19 cellular contexts compared by ENCODE assay signal in the genomic region with DNA sequence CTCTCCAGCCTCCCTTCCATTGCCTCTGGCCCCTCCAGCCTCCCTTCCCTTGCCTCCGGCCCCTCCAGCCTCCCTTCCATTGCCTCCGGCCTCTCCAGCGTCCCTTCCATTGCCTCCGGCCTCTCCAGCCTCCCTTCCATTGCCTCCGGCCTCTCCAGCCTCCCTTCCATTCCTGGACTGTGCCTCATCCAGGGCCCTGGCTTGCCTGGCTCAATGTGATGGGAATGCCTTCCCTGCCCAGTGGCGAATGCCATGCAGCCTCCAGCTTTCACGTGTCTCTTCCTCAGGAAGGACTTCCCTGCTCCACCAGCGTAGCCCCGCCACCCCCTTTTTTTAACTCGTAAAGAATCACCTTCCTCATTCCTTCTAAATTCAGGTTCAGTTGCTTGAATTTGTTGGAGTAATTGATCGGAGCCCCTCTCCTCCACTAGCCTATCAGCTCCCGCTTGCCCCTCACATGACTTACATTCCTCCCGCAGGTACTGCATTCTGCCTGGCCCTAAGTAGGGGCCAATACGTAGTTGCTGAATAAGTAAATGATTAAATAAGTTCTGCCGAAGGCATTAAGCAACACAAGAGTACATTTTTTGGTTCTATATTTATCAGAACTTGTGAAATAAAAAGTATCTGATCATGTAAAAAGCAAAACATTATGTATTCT. TPM values are rescaled to one million over a fixed set of nuclear protein-coding genes. Genes with fewer than 3 reads are reported as not detected.
A peak's percentile ranks its signal among the peaks of the same experiment; 100 is the strongest.
DNase-seq lines count a peak whose midpoint lies in the region; ATAC-seq and TF ChIP-seq lines count a peak whose summit lies in the region.
"Had no signal": no experiment of that assay in that cellular context is flagged by ENCODE, and none has a peak within 500 bp of the region (broad histone marks: within the 10 kb centered on the region; RNA-seq: fewer than 3 reads in every experiment).

No MANE protein-coding gene starts in this region.

- H3K9me3 ChIP-seq in right cardiac atrium (ENCODE audit: control insufficient read depth, low read length) = no peaks in the 10 kb centered on the region
- H3K9me3 ChIP-seq: A549 had no signal

- WGBS in right cardiac atrium = 81% methylated on average over 14 of the region's 15 CpGs

- intact Hi-C loops in right cardiac atrium (cut with DNase I) (loop anchor here in 1 of 4 donors (10.0 kb wide), 1 partner anchor 233 kb away; no protein-coding TSS in a partner anchor), left cardiac atrium (cut with DNase I) (no loop called here)

- H3K9me3 Mint-ChIP-seq in progenitor cell of endocrine pancreas (ENCODE audit: low read depth) = no peaks in the 10 kb centered on the region

- peaks cover 13% of the 10 kb centered on the region for H3K4me1 Mint-ChIP-seq in progenitor cell of endocrine pancreas (ENCODE audit: low read depth)
- H3K4me1 Mint-ChIP-seq: B cell, CD14-positive monocyte had no signal

- no peak for ATAC-seq in right cardiac atrium
- no peak for ATAC-seq in left cardiac atrium
- ATAC-seq in left lobe of liver = peak; percentile 19
- no peak for ATAC-seq in HG02870 (IDR thresholded peaks at IDR 0.05; ENCODE audit: unreplicated experiment)
- ATAC-seq in HG02938 (IDR thresholded peaks at IDR 0.05; ENCODE audit: unreplicated experiment) = no peak
- ATAC-seq: A549 had no signal

- no peaks in the 10 kb centered on the region for H3K27me3 ChIP-seq in right cardiac atrium (ENCODE audit: control insufficient read depth, insufficient read depth)

- DNase-seq in right cardiac atrium = no peak
- no peak for DNase-seq in left cardiac atrium
- DNase-seq in left lobe of liver (ENCODE audit: low spot score) = no peak
- DNase-seq in progenitor cell of endocrine pancreas (ENCODE audit: low spot score, unreplicated experiment) = no peak
- DNase-seq in NCI-H1417 (lab: John Stamatoyannopoulos, UW) = no peak
- DNase-seq: GDM1; KG1; NCI-H1092 treated with DMSO at 0.1 percent for 48 hours; NCI-H2029; NCI-H345; NCI-H524; NCI-H774; NK-92 treated with Interleukin-12 subunit alpha and Interleukin-12 subunit beta, amount 100 ng/mL, for 24 hours had no signal

- H3K27me3 Mint-ChIP-seq in progenitor cell of endocrine pancreas = no peaks in the 10 kb centered on the region

- peak overlapping the region; percentile 57 for H3K27ac Mint-ChIP-seq in progenitor cell of endocrine pancreas
- H3K27ac Mint-ChIP-seq: B cell had no signal

- H3K36me3 Mint-ChIP-seq in progenitor cell of endocrine pancreas (ENCODE audit: insufficient read depth) = peaks cover 40% of the 10 kb centered on the region
- H3K36me3 Mint-ChIP-seq: CD14-positive monocyte had no signal

- H3K4me1 ChIP-seq in right cardiac atrium (ENCODE audit: control insufficient read depth, insufficient read depth, low read length) = peaks cover 5% of the 10 kb centered on the region
- H3K4me1 ChIP-seq: A549 had no signal

- no peak overlapping the region for H3K4me3 ChIP-seq in right cardiac atrium (ENCODE audit: low read length)
- H3K4me3 ChIP-seq: A549 had no signal

- TF ChIP-seq CTCF in progenitor cell of endocrine pancreas (IDR thresholded peaks at IDR 0.05; ENCODE audit: unreplicated experiment) = no peak

- H3K27ac ChIP-seq in right cardiac atrium (ENCODE audit: low read length) = peak overlapping the region; percentile 2
- H3K27ac ChIP-seq: A549, RWPE1 had no signal

- H3K4me3 Mint-ChIP-seq in progenitor cell of endocrine pancreas (ENCODE audit: low read depth) = no peak overlapping the region
- H3K4me3 Mint-ChIP-seq: B cell, CD14-positive monocyte had no signal

RNA-seq across cellular contexts. Expression of a gene that starts 30.3 kb away (rescaled TPM):
- total RNA-seq in right cardiac atrium (100 to 1,000 TPM; 578 to 776 (median 669) TPM), left cardiac atrium (100 to 1,000 TPM; 439 to 535 TPM), left lobe of liver (126 TPM), progenitor cell of endocrine pancreas (92.6 and 94.2 TPM in 2 replicates)
- polyA plus RNA-seq in right cardiac atrium = 181 TPM
- polyA plus RNA-seq: CD14-positive monocyte had no signal
